Comparison of ENCODE assay signal across 2 cellular contexts in genomic region chr4:52372747-52373146, GRCh38.
TF ChIP-seq lines count a peak whose summit lies in the region.

No MANE protein-coding gene starts in this region.

TF ChIP-seq in HEK293, 187 proteins besides CTCF, POLR2A, EP300 and RAD21 (continued from another document):
- TF ChIP-seq, protein P1, sequence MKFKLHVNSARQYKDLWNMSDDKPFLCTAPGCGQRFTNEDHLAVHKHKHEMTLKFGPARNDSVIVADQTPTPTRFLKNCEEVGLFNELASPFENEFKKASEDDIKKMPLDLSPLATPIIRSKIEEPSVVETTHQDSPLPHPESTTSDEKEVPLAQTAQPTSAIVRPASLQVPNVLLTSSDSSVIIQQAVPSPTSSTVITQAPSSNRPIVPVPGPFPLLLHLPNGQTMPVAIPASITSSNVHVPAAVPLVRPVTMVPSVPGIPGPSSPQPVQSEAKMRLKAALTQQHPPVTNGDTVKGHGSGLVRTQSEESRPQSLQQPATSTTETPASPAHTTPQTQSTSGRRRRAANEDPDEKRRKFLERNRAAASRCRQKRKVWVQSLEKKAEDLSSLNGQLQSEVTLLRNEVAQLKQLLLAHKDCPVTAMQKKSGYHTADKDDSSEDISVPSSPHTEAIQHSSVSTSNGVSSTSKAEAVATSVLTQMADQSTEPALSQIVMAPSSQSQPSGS (tag by site-specific recombination; IDR thresholded peaks at IDR 0.05; ENCODE audit: low read depth), result peak; percentile 79; the same call in 1 of the 2 replicates
- TF ChIP-seq TCF7L2 (IDR thresholded peaks at IDR 0.05; ENCODE audit: borderline replicate concordance, low read depth, low read length), result 0 out of 2 replicates have a peak, but pooled peaks have one; percentile 8

TF ChIP-seq in SK-N-SH treated with all-trans-retinoic acid at 6 μM for 48 hours, 23 proteins besides CTCF, POLR2A, EP300 and RAD21 (continued from another document):
- TF ChIP-seq POU6F1 (CRISPR knock-in tag; IDR thresholded peaks at IDR 0.05; ENCODE audit: borderline replicate concordance, low read depth), result no peak
- TF ChIP-seq, protein P2, sequence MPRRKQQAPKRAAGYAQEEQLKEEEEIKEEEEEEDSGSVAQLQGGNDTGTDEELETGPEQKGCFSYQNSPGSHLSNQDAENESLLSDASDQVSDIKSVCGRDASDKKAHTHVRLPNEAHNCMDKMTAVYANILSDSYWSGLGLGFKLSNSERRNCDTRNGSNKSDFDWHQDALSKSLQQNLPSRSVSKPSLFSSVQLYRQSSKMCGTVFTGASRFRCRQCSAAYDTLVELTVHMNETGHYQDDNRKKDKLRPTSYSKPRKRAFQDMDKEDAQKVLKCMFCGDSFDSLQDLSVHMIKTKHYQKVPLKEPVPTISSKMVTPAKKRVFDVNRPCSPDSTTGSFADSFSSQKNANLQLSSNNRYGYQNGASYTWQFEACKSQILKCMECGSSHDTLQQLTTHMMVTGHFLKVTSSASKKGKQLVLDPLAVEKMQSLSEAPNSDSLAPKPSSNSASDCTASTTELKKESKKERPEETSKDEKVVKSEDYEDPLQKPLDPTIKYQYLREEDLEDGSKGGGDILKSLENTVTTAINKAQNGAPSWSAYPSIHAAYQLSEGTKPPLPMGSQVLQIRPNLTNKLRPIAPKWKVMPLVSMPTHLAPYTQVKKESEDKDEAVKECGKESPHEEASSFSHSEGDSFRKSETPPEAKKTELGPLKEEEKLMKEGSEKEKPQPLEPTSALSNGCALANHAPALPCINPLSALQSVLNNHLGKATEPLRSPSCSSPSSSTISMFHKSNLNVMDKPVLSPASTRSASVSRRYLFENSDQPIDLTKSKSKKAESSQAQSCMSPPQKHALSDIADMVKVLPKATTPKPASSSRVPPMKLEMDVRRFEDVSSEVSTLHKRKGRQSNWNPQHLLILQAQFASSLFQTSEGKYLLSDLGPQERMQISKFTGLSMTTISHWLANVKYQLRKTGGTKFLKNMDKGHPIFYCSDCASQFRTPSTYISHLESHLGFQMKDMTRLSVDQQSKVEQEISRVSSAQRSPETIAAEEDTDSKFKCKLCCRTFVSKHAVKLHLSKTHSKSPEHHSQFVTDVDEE (CRISPR knock-in tag; IDR thresholded peaks at IDR 0.05), result no peak
- TF ChIP-seq ZNF565 (CRISPR knock-in tag; conservative IDR thresholded peaks at IDR 0.05; ENCODE audit: low read depth), result no peak
- TF ChIP-seq ARNTL (CRISPR knock-in tag; IDR thresholded peaks at IDR 0.05; ENCODE audit: borderline replicate concordance, low read depth), result no peak
- TF ChIP-seq, protein P3, sequence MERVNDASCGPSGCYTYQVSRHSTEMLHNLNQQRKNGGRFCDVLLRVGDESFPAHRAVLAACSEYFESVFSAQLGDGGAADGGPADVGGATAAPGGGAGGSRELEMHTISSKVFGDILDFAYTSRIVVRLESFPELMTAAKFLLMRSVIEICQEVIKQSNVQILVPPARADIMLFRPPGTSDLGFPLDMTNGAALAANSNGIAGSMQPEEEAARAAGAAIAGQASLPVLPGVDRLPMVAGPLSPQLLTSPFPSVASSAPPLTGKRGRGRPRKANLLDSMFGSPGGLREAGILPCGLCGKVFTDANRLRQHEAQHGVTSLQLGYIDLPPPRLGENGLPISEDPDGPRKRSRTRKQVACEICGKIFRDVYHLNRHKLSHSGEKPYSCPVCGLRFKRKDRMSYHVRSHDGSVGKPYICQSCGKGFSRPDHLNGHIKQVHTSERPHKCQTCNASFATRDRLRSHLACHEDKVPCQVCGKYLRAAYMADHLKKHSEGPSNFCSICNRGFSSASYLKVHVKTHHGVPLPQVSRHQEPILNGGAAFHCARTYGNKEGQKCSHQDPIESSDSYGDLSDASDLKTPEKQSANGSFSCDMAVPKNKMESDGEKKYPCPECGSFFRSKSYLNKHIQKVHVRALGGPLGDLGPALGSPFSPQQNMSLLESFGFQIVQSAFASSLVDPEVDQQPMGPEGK (CRISPR knock-in tag; IDR thresholded peaks at IDR 0.05; ENCODE audit: borderline replicate concordance), result no peak
- no peak for TF ChIP-seq CREB5 (CRISPR knock-in tag; IDR thresholded peaks at IDR 0.05; ENCODE audit: low read depth)
